Comparison of ENCODE assay signal across 25 cellular contexts in genomic region chr6:21173678-21174077, GRCh38.
"Had no signal": no experiment of that assay in that cellular context is flagged by ENCODE, and none has a peak within 500 bp of the region (broad histone marks: within the 10 kb centered on the region; RNA-seq: fewer than 3 reads in every experiment).

No MANE protein-coding gene starts in this region.

- FAIRE-seq: colon, keratinocyte, urothelium cell line had no signal

- H3K27ac ChIP-seq: epithelial cell of prostate, gastrocnemius medialis, lower lobe of right lung, neural progenitor cell, psoas muscle, skin epidermis, spleen, testis, tibial nerve, upper lobe of left lung had no signal

- H3K27me3 ChIP-seq: gastrocnemius medialis, neural progenitor cell, spleen, testis, tibial nerve, upper lobe of left lung had no signal

- H3K9me3 ChIP-seq: gastrocnemius medialis, lower lobe of right lung, psoas muscle, spleen, testis, tibial nerve, upper lobe of left lung had no signal

- ATAC-seq: esophagus mucosa; gastrocnemius medialis; left ventricle myocardium superior; lower lobe of right lung; natural killer cell treated with Interleukin-12 subunit alpha and Interleukin-12 subunit beta and Interleukin-15 and Interleukin-18, amount 100 ng/mL, for 72 hours; psoas muscle; right cardiac atrium; stimulated activated memory B cell treated with anti-CD40 and anti-IgM and Interleukin-4, amounts not matched to agents 10 μg/mL and 1 μg/mL and 100 μg/mL, for 72 hours; stimulated activated naive CD8-positive, alpha-beta T cell treated with anti-CD3 and anti-CD28 coated beads, Interleukin-15, Interleukin-2, amounts not matched to agents 100 U/mL and 50 U/mL, for 24 hours had no signal

- H3K9ac ChIP-seq: neural progenitor cell had no signal

- H3K4me1 ChIP-seq: gastrocnemius medialis, lower lobe of right lung, neural progenitor cell, psoas muscle, spleen, testis, tibial nerve, upper lobe of left lung had no signal

- H3K4me3 ChIP-seq: gastrocnemius medialis, lower lobe of right lung, neural progenitor cell, psoas muscle, skin epidermis, spleen, testis, tibial nerve, upper lobe of left lung had no signal

- H3K36me3 ChIP-seq: gastrocnemius medialis, lower lobe of right lung, neural progenitor cell, spleen, tibial nerve, upper lobe of left lung had no signal

- H2AFZ ChIP-seq: neural progenitor cell had no signal

- DNase-seq: effector CD8-positive, alpha-beta T cell; endodermal cell; foreskin fibroblast; gastrocnemius medialis; head of caudate nucleus; left ventricle myocardium superior; lower lobe of right lung; psoas muscle; right cardiac atrium; spleen; stimulated activated CD4-positive, alpha-beta T cell treated with anti-CD3 and anti-CD28 coated beads, Interleukin-4, amount 100 ng/mL, for 4 hours; stimulated activated naive CD8-positive, alpha-beta T cell treated with anti-CD3 and anti-CD28 coated beads, Interleukin-15, Interleukin-2, amounts not matched to agents 100 U/mL and 50 U/mL, for 24 hours; substantia nigra; testis; upper lobe of left lung had no signal

- H3K4me2 ChIP-seq: neural progenitor cell had no signal
